ENCODE assay signal across 1 cellular context in genomic region chr17:2050246-2050866, GRCh38.
TF ChIP-seq lines count a peak whose summit lies in the region.

No MANE protein-coding gene starts in this region.

TF ChIP-seq in IMR-90, 13 proteins besides CTCF, POLR2A, EP300 and RAD21:
- TF ChIP-seq MXI1 (IDR thresholded peaks at IDR 0.05; ENCODE audit: borderline replicate concordance, low read depth, low read length) (no peak), CHD1 (IDR thresholded peaks at IDR 0.05; ENCODE audit: low read depth, low read length) (0 out of 2 replicates have a peak, but pooled peaks have one; percentile 28), ELK1 (IDR thresholded peaks at IDR 0.05; ENCODE audit: borderline replicate concordance, low read depth, low read length) (no peak), NFE2L2 (IDR thresholded peaks at IDR 0.05; ENCODE audit: low read depth, low read length) (no peak), USF2 (IDR thresholded peaks at IDR 0.05; ENCODE audit: low read depth, low read length) (peak; percentile 25), MAFK (IDR thresholded peaks at IDR 0.05; ENCODE audit: low read depth, low read length) (no peak), RFX5 (IDR thresholded peaks at IDR 0.05; ENCODE audit: low read depth, low read length) (no peak), MAZ (IDR thresholded peaks at IDR 0.05; ENCODE audit: borderline replicate concordance, low read depth, low read length) (peak; percentile 72; the same call in 1 of the 2 replicates), FOS (IDR thresholded peaks at IDR 0.05; ENCODE audit: low read depth, low read length) (peak; percentile 8; the same call in 1 of the 2 replicates)
